27 cellular contexts compared by ENCODE assay signal in the genomic region with DNA sequence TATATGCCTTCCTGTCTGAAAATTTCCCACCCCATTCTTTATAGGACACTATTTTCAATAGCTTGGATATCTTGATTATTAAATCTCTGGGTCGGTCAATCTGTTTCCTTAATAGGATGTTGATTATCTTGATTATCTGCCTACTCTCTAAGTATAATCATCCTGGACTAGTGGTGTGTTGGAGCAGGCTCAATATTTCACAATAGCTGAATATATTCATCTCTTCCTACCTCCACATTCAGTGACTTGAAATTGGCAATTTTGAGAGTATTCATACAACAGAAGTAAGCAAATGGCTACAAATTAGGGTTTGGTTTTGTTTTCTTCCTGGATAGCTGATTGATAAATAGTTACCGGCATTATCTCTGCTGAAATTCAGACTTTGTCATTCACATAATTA.
"Had no signal": no experiment of that assay in that cellular context is flagged by ENCODE, and none has a peak within 500 bp of the region (broad histone marks: within the 10 kb centered on the region; RNA-seq: fewer than 3 reads in every experiment).

No MANE protein-coding gene starts in this region.

- ATAC-seq: left lobe of liver; naive thymus-derived CD4-positive, alpha-beta T cell; pancreas; stimulated activated memory B cell treated with anti-CD40 and anti-IgM and Interleukin-4, amounts not matched to agents 10 μg/mL and 1 μg/mL and 100 μg/mL, for 72 hours; stimulated activated naive CD8-positive, alpha-beta T cell treated with anti-CD3 and anti-CD28 coated beads, Interleukin-15, Interleukin-2, amounts not matched to agents 100 U/mL and 50 U/mL, for 24 hours had no signal

- H3K27ac Mint-ChIP-seq: naive thymus-derived CD4-positive, alpha-beta T cell; nephron; stimulated activated memory B cell treated with anti-CD40 and anti-IgM and Interleukin-4, amounts not matched to agents 10 μg/mL and 1 μg/mL and 100 μg/mL, for 72 hours; type B pancreatic cell had no signal

- H3K27me3 Mint-ChIP-seq: central memory CD8-positive, alpha-beta T cell; naive thymus-derived CD4-positive, alpha-beta T cell; stimulated activated memory B cell treated with anti-CD40 and anti-IgM and Interleukin-4, amounts not matched to agents 10 μg/mL and 1 μg/mL and 100 μg/mL, for 72 hours; type B pancreatic cell had no signal

- H3K27ac ChIP-seq: colonic mucosa, pancreas, sigmoid colon, skin epidermis, spleen, testis, tibial artery had no signal

- H3K4me3 Mint-ChIP-seq: central memory CD8-positive, alpha-beta T cell; naive thymus-derived CD4-positive, alpha-beta T cell; nephron; stimulated activated memory B cell treated with anti-CD40 and anti-IgM and Interleukin-4, amounts not matched to agents 10 μg/mL and 1 μg/mL and 100 μg/mL, for 72 hours; type B pancreatic cell had no signal

- DNase-seq: colonic mucosa; dermis blood vessel endothelial cell; effector memory CD4-positive, alpha-beta T cell; erythroblast; esophagus squamous epithelium; kidney; mammary epithelial cell; mesendoderm; midbrain; naive thymus-derived CD4-positive, alpha-beta T cell; occipital lobe; pancreas; sigmoid colon; spleen; stimulated activated CD4-positive, alpha-beta T cell treated with anti-CD3 and anti-CD28 coated beads, Interleukin-4, amount 100 ng/mL, for 4 hours; stimulated activated naive CD8-positive, alpha-beta T cell treated with anti-CD3 and anti-CD28 coated beads, Interleukin-15, Interleukin-2, amounts not matched to agents 100 U/mL and 50 U/mL, for 24 hours; substantia nigra; testis; tibial artery had no signal

- H3K36me3 ChIP-seq: colonic mucosa, pancreas had no signal

- H3K36me3 Mint-ChIP-seq: naive thymus-derived CD4-positive, alpha-beta T cell; stimulated activated memory B cell treated with anti-CD40 and anti-IgM and Interleukin-4, amounts not matched to agents 10 μg/mL and 1 μg/mL and 100 μg/mL, for 72 hours had no signal

- H3K27me3 ChIP-seq: colonic mucosa, esophagus squamous epithelium, pancreas, sigmoid colon, spleen, testis, tibial artery had no signal

- H3K4me3 ChIP-seq: colonic mucosa, esophagus squamous epithelium, pancreas, sigmoid colon, skin epidermis, spleen, testis, tibial artery had no signal

- H3K4me1 ChIP-seq: colonic mucosa, esophagus squamous epithelium, pancreas, sigmoid colon, spleen, testis, tibial artery had no signal

- H3K9me3 Mint-ChIP-seq: nephron, type B pancreatic cell had no signal

- FAIRE-seq: endothelial cell of umbilical vein, frontal cortex, kidney, pancreas had no signal

- H3K9me3 ChIP-seq: colonic mucosa, esophagus squamous epithelium, pancreas, sigmoid colon, spleen, testis, tibial artery had no signal

- H3K4me1 Mint-ChIP-seq: central memory CD8-positive, alpha-beta T cell; naive thymus-derived CD4-positive, alpha-beta T cell; nephron; stimulated activated memory B cell treated with anti-CD40 and anti-IgM and Interleukin-4, amounts not matched to agents 10 μg/mL and 1 μg/mL and 100 μg/mL, for 72 hours had no signal
